ENCODE assay signal across 15 cellular contexts in genomic region chr17:39014795-39015545, GRCh38. TPM values are rescaled to one million over a fixed set of nuclear protein-coding genes. Genes with fewer than 3 reads are reported as not detected.
DNase-seq lines count a peak whose midpoint lies in the region; ATAC-seq, FAIRE-seq and TF ChIP-seq lines count a peak whose summit lies in the region.
"Had no signal": no experiment of that assay in that cellular context is flagged by ENCODE, and none has a peak within 500 bp of the region (broad histone marks: within the 10 kb centered on the region; RNA-seq: fewer than 3 reads in every experiment).

No MANE protein-coding gene starts in this region.

- ATAC-seq in HepG2 = peak; percentile 25; the same call in 2 of the 3 replicates
- ATAC-seq in upper lobe of right lung = peak; percentile 61

- no peak for FAIRE-seq in HepG2 (lab: Jason Lieb, UNC)
- FAIRE-seq: endometrium had no signal

- no peaks in the 10 kb centered on the region for H3K36me3 ChIP-seq in adipocyte (ENCODE audit: control insufficient read depth, insufficient read depth, low read length, severe bottlenecking)
- H3K36me3 ChIP-seq in HepG2 (replicated peaks in 1 of 2; ENCODE audit: control insufficient read depth in 1 of 2, insufficient read depth in 2 of 2, low read length in 2 of 2) = no peaks in the 10 kb centered on the region
- no peaks in the 10 kb centered on the region for H3K36me3 ChIP-seq in upper lobe of right lung
- H3K36me3 ChIP-seq in tibial artery = no peaks in the 10 kb centered on the region
- H3K36me3 ChIP-seq: Peyer's patch, thyroid gland had no signal

- H3K27me3 ChIP-seq in adipocyte (replicated peaks; ENCODE audit: control insufficient read depth, insufficient read depth, low read length) (no peaks in the 10 kb centered on the region), HepG2 (ENCODE audit: control insufficient read depth in 1 of 2, insufficient read depth in 2 of 2, low read length in 2 of 2) (peaks cover 3 to 16% of the 10 kb centered on the region in 2 experiments; a peak in 2 of 5 replicates), upper lobe of right lung (no peaks in the 10 kb centered on the region), tibial artery (no peaks in the 10 kb centered on the region)
- H3K27me3 ChIP-seq: Peyer's patch, thyroid gland had no signal

- POLR2A ChIA-PET in HepG2 (lab: Yijun Ruan, JAX) = no interaction called here

- CTCF ChIA-PET in activated naive CD4-positive, alpha-beta T cell treated with anti-CD3 and anti-CD28 coated beads, Interleukin-2, amount 10 ng/mL, durations not matched to agents 7 days and 5 days (lab: Charles Lee) = no interaction called here
- CTCF ChIA-PET in HepG2 (lab: Yijun Ruan, JAX; ENCODE audit: low intra/inter-chr PET ratio, low total read pairs) = no interaction called here

- no peak for TF ChIP-seq CTCF in HepG2 (CRISPR knock-in tag; IDR thresholded peaks at IDR 0.05)
- TF ChIP-seq CTCF in upper lobe of right lung (IDR thresholded peaks at IDR 0.05) = no peak
- TF ChIP-seq CTCF in tibial artery (IDR thresholded peaks at IDR 0.05) = no peak

- TF ChIP-seq EP300 in HepG2 (IDR thresholded peaks at IDR 0.05; ENCODE audit: low read depth in 2 of 2, low read length in 2 of 2) (no peak), HepG2 (CRISPR knock-in tag; IDR thresholded peaks at IDR 0.05; ENCODE audit: borderline replicate concordance) (no peak)

- peak overlapping the region; percentile 42 for H3K9ac ChIP-seq in adipocyte (ENCODE audit: low read length)
- no peak overlapping the region for H3K9ac ChIP-seq in HepG2 (ENCODE audit: insufficient read depth, low read depth, low read length)

- H3K9me3 ChIP-seq in adipocyte (ENCODE audit: control insufficient read depth, low read length) = peaks cover 4% of the 10 kb centered on the region
- no peaks in the 10 kb centered on the region for H3K9me3 ChIP-seq in HepG2 (ENCODE audit: low read length)
- H3K9me3 ChIP-seq in upper lobe of right lung = no peaks in the 10 kb centered on the region
- no peaks in the 10 kb centered on the region for H3K9me3 ChIP-seq in tibial artery
- H3K9me3 ChIP-seq: Peyer's patch, thyroid gland had no signal

- peaks cover 35% of the 10 kb centered on the region for H3K4me1 Mint-ChIP-seq in activated naive CD4-positive, alpha-beta T cell treated with anti-CD3 and anti-CD28 coated beads, Interleukin-2, amount 10 ng/mL, durations not matched to agents 7 days and 5 days

- H3K27me3 Mint-ChIP-seq in activated naive CD4-positive, alpha-beta T cell treated with anti-CD3 and anti-CD28 coated beads, Interleukin-2, amount 10 ng/mL, durations not matched to agents 7 days and 5 days = peaks cover 10% of the 10 kb centered on the region
- H3K27me3 Mint-ChIP-seq: IgD-negative memory B cell had no signal

- no peak overlapping the region for H3K4me3 ChIP-seq in adipocyte (ENCODE audit: low read length)
- no peak overlapping the region for H3K4me3 ChIP-seq in HepG2 (replicated peaks in 1 of 3; ENCODE audit: insufficient read depth in 1 of 3, low read depth in 2 of 3, low read length in 3 of 3)
- H3K4me3 ChIP-seq in upper lobe of right lung = no peak overlapping the region
- H3K4me3 ChIP-seq in tibial artery = no peak overlapping the region
- H3K4me3 ChIP-seq: Peyer's patch, thyroid gland had no signal

- H3K27ac ChIP-seq in HepG2 (ENCODE audit: extremely low read length, insufficient read depth, low read length) (no peak overlapping the region), upper lobe of right lung (peak overlapping the region; percentile 4), tibial artery (no peak overlapping the region)
- H3K27ac ChIP-seq: thyroid gland, VCaP had no signal

- TF ChIP-seq POLR2A in HepG2 (IDR thresholded peaks at IDR 0.05; ENCODE audit: insufficient read depth in 1 of 2, low read depth in 2 of 2, low read length in 2 of 2) = no peak

- H3K4me1 ChIP-seq in adipocyte (ENCODE audit: control insufficient read depth, insufficient read depth, low read length) (peaks cover 14% of the 10 kb centered on the region), HepG2 (ENCODE audit: insufficient read depth, low read length) (peaks cover 16% of the 10 kb centered on the region), upper lobe of right lung (peaks cover 18% of the 10 kb centered on the region), tibial artery (no peaks in the 10 kb centered on the region)
- H3K4me1 ChIP-seq: thyroid gland had no signal

- 57% methylated on average over 13 of the region's 13 CpGs for WGBS in HepG2 (ENCODE audit: low lambda C conversion rate)

- no peak for DNase-seq in activated naive CD4-positive, alpha-beta T cell treated with anti-CD3 and anti-CD28 coated beads, Interleukin-2, amount 10 ng/mL, durations not matched to agents 7 days and 5 days
- DNase-seq in activated naive CD4-positive, alpha-beta T cell treated with anti-CD3 and anti-CD28 coated beads, Interleukin-2, amount 50 U/mL, for 16 hours = no peak
- no peak for DNase-seq in adipocyte (ENCODE audit: low read depth)
- no peak for DNase-seq in HepG2 (ENCODE audit: low spot score)
- DNase-seq in upper lobe of right lung = peak; percentile 67
- DNase-seq in Ammon's horn (ENCODE audit: low spot score) = no peak
- no peak for DNase-seq in tibial artery
- no peak for DNase-seq in D341Med (ENCODE audit: low spot score)
- DNase-seq: NCI-H2081 treated with DMSO at 0.1 percent for 48 hours, Peyer's patch, thyroid gland had no signal

- H3K27ac Mint-ChIP-seq in activated naive CD4-positive, alpha-beta T cell treated with anti-CD3 and anti-CD28 coated beads, Interleukin-2, amount 10 ng/mL, durations not matched to agents 7 days and 5 days = peak overlapping the region; percentile 55

- H3K4me2 ChIP-seq in HepG2 (ENCODE audit: low read depth, low read length) = peak overlapping the region; percentile 23; the same call in 1 of the 2 replicates

- H3K79me2 ChIP-seq in HepG2 (ENCODE audit: insufficient read depth, low read length) = no peaks in the 10 kb centered on the region

- no peak overlapping the region for H3K4me3 Mint-ChIP-seq in activated naive CD4-positive, alpha-beta T cell treated with anti-CD3 and anti-CD28 coated beads, Interleukin-2, amount 10 ng/mL, durations not matched to agents 7 days and 5 days

- BruUV-seq in HepG2 (replicated peaks; lab: Mats Ljungman, UMichigan) = no TSS peak

- TF ChIP-seq RAD21 in HepG2 (CRISPR knock-in tag; IDR thresholded peaks at IDR 0.05) = no peak

- no peaks in the 10 kb centered on the region for H3K36me3 Mint-ChIP-seq in activated naive CD4-positive, alpha-beta T cell treated with anti-CD3 and anti-CD28 coated beads, Interleukin-2, amount 10 ng/mL, durations not matched to agents 7 days and 5 days

- H4K20me1 ChIP-seq in HepG2 (ENCODE audit: insufficient read depth, low read length) = no peaks in the 10 kb centered on the region

- intact Hi-C loops in HepG2 (cut with micrococcal nuclease; ENCODE audit: unreplicated experiment) = no loop called here
- intact Hi-C loops in upper lobe of right lung (cut with DNase I) = no loop called here
- intact Hi-C loops in tibial artery (cut with DNase I; ENCODE audit: low total_unique reads) = no loop called here

- no peak overlapping the region for H2AFZ ChIP-seq in HepG2 (ENCODE audit: low read length)

- H3K9me3 Mint-ChIP-seq in activated naive CD4-positive, alpha-beta T cell treated with anti-CD3 and anti-CD28 coated beads, Interleukin-2, amount 10 ng/mL, durations not matched to agents 7 days and 5 days = no peaks in the 10 kb centered on the region
- H3K9me3 Mint-ChIP-seq: IgD-negative memory B cell had no signal

- in situ Hi-C loops in HepG2 (cut with HindIII; ENCODE audit: extremely low pct_ligation_motif_present, low pct_unique_long_range_greater_than_20kb) = no loop called here

TF ChIP-seq in HepG2, 621 proteins besides CTCF, POLR2A, EP300 and RAD21 (continues in another document):
- TF ChIP-seq FOSL2 (CRISPR knock-in tag; IDR thresholded peaks at IDR 0.05) (0 out of 2 replicates have a peak, but pooled peaks have one; percentile 34), ATF7 (IDR thresholded peaks at IDR 0.05) (peak; percentile 38; the same call in 1 of the 2 replicates), ATF7 (CRISPR knock-in tag; IDR thresholded peaks at IDR 0.05) (no peak), CEBPB (IDR thresholded peaks at IDR 0.05; ENCODE audit: borderline replicate concordance, low read depth, low read length) (peak; percentile 79), ZNF331 (CRISPR knock-in tag; IDR thresholded peaks at IDR 0.05) (no peak), CEBPG (CRISPR knock-in tag; IDR thresholded peaks at IDR 0.05) (peak; percentile 73), ZSCAN12 (CRISPR knock-in tag; IDR thresholded peaks at IDR 0.05) (no peak)

RNA-seq across cellular contexts. Expression of gene FBXO47, which starts 47.8 kb away (rescaled TPM):
- total RNA-seq in HepG2 (2016; rRNA removed; fragmentation: Illumina TruSeq; extraction: Trizol) (not detected in 2 replicates), upper lobe of right lung (not detected)
- not detected in 2 replicates for total RNA-seq in HepG2 (2016; cell fraction: cytosol; rRNA removed; fragmentation: Illumina TruSeq; extraction: Trizol; ENCODE audit: low read depth)
- total RNA-seq in HepG2 (2016; cell fraction: insoluble cytoplasmic fraction; rRNA removed; fragmentation: Illumina TruSeq; extraction: Trizol) = not detected in 2 replicates
- not detected in 2 replicates for total RNA-seq in HepG2 (2016; cell fraction: membrane; rRNA removed; fragmentation: Illumina TruSeq; extraction: Trizol)
- not detected in 2 replicates for total RNA-seq in HepG2 (2016; cell fraction: nucleus; rRNA removed; fragmentation: Illumina TruSeq; extraction: Trizol)
- not detected in 2 replicates for polyA plus RNA-seq in HepG2 (2011; rRNA removed)
- polyA plus RNA-seq in HepG2 (2011; cell fraction: cytosol; rRNA removed) = not detected in 2 replicates
- not detected in 2 replicates for polyA plus RNA-seq in HepG2 (2011; cell fraction: nucleus; rRNA removed)
- not detected in 2 replicates for polyA plus RNA-seq in HepG2 (2012)
- polyA plus RNA-seq in HepG2 (2016; cell fraction: cytosol; fragmentation: Illumina TruSeq; extraction: Trizol; ENCODE audit: low read depth) = not detected in 2 replicates
- polyA plus RNA-seq in HepG2 (2016; cell fraction: insoluble cytoplasmic fraction; fragmentation: Illumina TruSeq; extraction: Trizol; ENCODE audit: low read depth) = not detected in 2 replicates
- not detected in 2 replicates for polyA plus RNA-seq in HepG2 (2016; cell fraction: membrane; fragmentation: Illumina TruSeq; extraction: Trizol; ENCODE audit: low read depth)
- not detected in 2 replicates for polyA plus RNA-seq in HepG2 (2016; cell fraction: nucleus; fragmentation: Illumina TruSeq; extraction: Trizol; ENCODE audit: insufficient read depth, low read depth)
- not detected in 2 replicates for polyA minus RNA-seq in HepG2 (2011; rRNA and poly(A)+ RNA removed; ENCODE audit: low replicate concordance)
- not detected in 2 replicates for polyA minus RNA-seq in HepG2 (2011; cell fraction: cytosol; rRNA and poly(A)+ RNA removed)
- polyA minus RNA-seq in HepG2 (2011; cell fraction: nucleus; rRNA and poly(A)+ RNA removed) = not detected in 2 replicates
- total RNA-seq: G401, Peyer's patch, thyroid gland had no signal
- polyA plus RNA-seq: IgD-negative memory B cell had no signal
